8 cellular contexts compared by ENCODE assay signal in the genomic region with DNA sequence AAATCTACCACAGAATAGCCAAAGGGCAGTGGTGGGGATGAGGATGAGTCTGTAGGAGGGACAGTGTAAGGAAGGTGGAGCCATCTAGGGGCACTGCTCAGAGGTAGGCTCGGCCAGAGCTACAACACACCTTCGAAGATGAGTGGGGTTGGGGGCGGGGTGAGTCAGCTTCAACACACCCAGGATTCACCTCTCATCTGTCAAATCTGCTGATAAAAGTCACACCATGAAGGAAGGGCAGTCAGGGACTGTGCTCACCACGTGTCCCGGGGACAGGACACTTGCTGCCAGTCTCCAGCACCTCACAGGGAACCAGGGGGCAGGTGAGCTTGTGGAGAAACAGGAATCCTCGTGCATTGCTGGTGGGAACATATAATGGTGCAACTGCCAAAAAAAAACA.
DNase-seq lines count a peak whose midpoint lies in the region; ATAC-seq and TF ChIP-seq lines count a peak whose summit lies in the region.

No MANE protein-coding gene starts in this region.

- peak overlapping the region; percentile 78 for H3K4me3 Mint-ChIP-seq in effector memory CD8-positive, alpha-beta T cell

- peak overlapping the region; percentile 94 for H3K27ac Mint-ChIP-seq in effector memory CD8-positive, alpha-beta T cell

- H3K9me3 Mint-ChIP-seq in effector memory CD8-positive, alpha-beta T cell = no peaks in the 10 kb centered on the region

- peaks cover 82 to 84% of the 10 kb centered on the region in 2 donors for H3K4me1 Mint-ChIP-seq in effector memory CD8-positive, alpha-beta T cell (ENCODE audit: low read depth in 2 of 2)

- ATAC-seq in effector memory CD8-positive, alpha-beta T cell (replicated peaks) = no peak
- ATAC-seq in GM21825 (IDR thresholded peaks at IDR 0.05; ENCODE audit: unreplicated experiment) = no peak
- no peak for ATAC-seq in GM18517 (IDR thresholded peaks at IDR 0.05; ENCODE audit: unreplicated experiment)

- peak; percentile 7 for TF ChIP-seq CTCF in GM10266 (IDR thresholded peaks at IDR 0.05; ENCODE audit: control insufficient read depth, insufficient read depth, low read depth, missing control alignments)

- H3K36me3 Mint-ChIP-seq in effector memory CD8-positive, alpha-beta T cell (ENCODE audit: insufficient read depth) = peaks cover 54% of the 10 kb centered on the region

- no peaks in the 10 kb centered on the region for H3K27me3 Mint-ChIP-seq in effector memory CD8-positive, alpha-beta T cell

- DNase-seq in GM10266 (ENCODE audit: extremely low spot score) (no peak), NCI-H524 treated with DMSO at 0.1 percent for 48 hours (lab: John Stamatoyannopoulos, UW) (no peak), NCI-H1105 treated with DMSO at 0.1 percent for 48 hours (lab: John Stamatoyannopoulos, UW) (no peak)
- DNase-seq in activated CD4-positive, alpha-beta T cell treated with anti-CD3 and anti-CD28 coated beads for 48 hours = peak; percentile 85
- DNase-seq in effector memory CD8-positive, alpha-beta T cell = no peak
- peak; percentile 83 for DNase-seq in stimulated activated CD4-positive, alpha-beta T cell treated with anti-CD3 and anti-CD28 coated beads, Interleukin-15, amount 100 ng/mL, for 24 hours

Comparison
In these comparisons a context has a peak if more than half of its experiments do, and no peak if none do; other contexts are left out.
1. DNase-seq: peak in activated CD4-positive, alpha-beta T cell treated with anti-CD3 and anti-CD28 coated beads for 48 hours (single experiment) and stimulated activated CD4-positive, alpha-beta T cell treated with anti-CD3 and anti-CD28 coated beads, Interleukin-15, amount 100 ng/mL, for 24 hours (single experiment); none in GM10266 (single experiment), effector memory CD8-positive, alpha-beta T cell (0 of 3), NCI-H524 treated with DMSO at 0.1 percent for 48 hours (single experiment) and NCI-H1105 treated with DMSO at 0.1 percent for 48 hours (single experiment).